In the genomic region with DNA sequence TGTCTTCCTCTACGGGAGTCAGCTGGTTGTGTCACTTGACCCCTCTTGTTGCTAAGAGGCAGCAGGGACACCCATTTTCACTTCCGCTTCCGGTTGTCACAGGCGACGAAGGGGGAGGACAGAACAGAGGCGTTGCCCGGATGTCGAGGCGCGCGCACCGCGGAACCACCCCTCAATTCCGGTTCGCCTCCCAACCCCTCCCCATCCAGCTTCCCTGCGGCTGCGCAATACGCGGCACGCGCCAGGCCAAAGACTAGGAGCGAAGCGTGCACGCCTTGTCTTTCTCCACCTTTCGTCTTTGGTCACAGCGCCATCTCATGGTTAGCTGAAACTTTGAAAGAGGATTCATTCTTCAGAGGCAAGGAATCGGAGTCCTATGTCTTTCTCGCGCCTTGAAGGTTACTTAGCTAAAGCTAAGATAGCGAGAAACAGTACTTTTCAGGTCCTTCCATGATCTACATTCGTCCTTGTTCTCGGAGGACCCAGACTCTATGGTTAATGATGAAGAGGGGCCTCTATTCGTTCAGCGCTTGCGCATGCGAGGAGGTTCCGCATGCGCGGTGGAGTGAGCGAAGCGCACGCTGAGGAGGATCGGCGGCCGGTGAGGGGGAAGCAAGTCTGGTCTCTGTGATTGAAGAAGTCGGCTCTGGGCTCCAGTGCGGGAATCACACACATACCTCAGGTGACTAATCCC, we compare ENCODE assay signal across 1 cellular context.
TF ChIP-seq lines count a peak whose summit lies in the region.

Gene ATP6V1D, minus strand, starts transcription at position 30 of the 694 bp plus-strand sequence. CDS start 106 bp downstream, outside the sequence.
Gene EIF2S1, plus strand, starts transcription at position 554 of the 694 bp plus-strand sequence. CDS start 4,440 bp downstream, outside the sequence.

TF ChIP-seq in K562, 482 proteins besides CTCF, POLR2A, EP300 and RAD21 (continued from another document and continues in another):
- TF ChIP-seq ZNF512 (tag; IDR thresholded peaks at IDR 0.05): no peak
- no peak for TF ChIP-seq POLR2AphosphoS2 (IDR thresholded peaks at IDR 0.05; ENCODE audit: low read length)
- no peak for TF ChIP-seq CCAR2 (IDR thresholded peaks at IDR 0.05; ENCODE audit: low read depth, low read length)
- TF ChIP-seq NFYB (IDR thresholded peaks at IDR 0.05; ENCODE audit: extremely low read depth, insufficient read length): no peak
- no peak for TF ChIP-seq HDAC6 (IDR thresholded peaks at IDR 0.05; ENCODE audit: low read depth, low read length)
- peak; percentile 68 for TF ChIP-seq CXXC5 (CRISPR knock-in tag; IDR thresholded peaks at IDR 0.05)
- peak; percentile 82 for TF ChIP-seq RBFOX2 (IDR thresholded peaks at IDR 0.05; ENCODE audit: low read depth, low read length)
- TF ChIP-seq SAP30 (IDR thresholded peaks at IDR 0.05; ENCODE audit: borderline replicate concordance, insufficient read depth, low read depth, low read length, poor library complexity, severe bottlenecking): peak; percentile 91
- TF ChIP-seq ZFP36 (IDR thresholded peaks at IDR 0.05; ENCODE audit: low read depth, low read length, partially characterized antibody): no peak
- TF ChIP-seq HOMEZ (CRISPR knock-in tag; IDR thresholded peaks at IDR 0.05): no peak
- TF ChIP-seq MCM7 (IDR thresholded peaks at IDR 0.05): no peak
- TF ChIP-seq XRCC4 (IDR thresholded peaks at IDR 0.05; ENCODE audit: extremely low read depth, insufficient read depth, insufficient read length): no peak
- TF ChIP-seq HSF4 (CRISPR knock-in tag; IDR thresholded peaks at IDR 0.05; ENCODE audit: borderline replicate concordance): no peak
- no peak for TF ChIP-seq DNMT1 (IDR thresholded peaks at IDR 0.05)
- no peak for TF ChIP-seq RCOR1 (IDR thresholded peaks at IDR 0.05; ENCODE audit: borderline replicate concordance in 1 of 2, low read depth in 2 of 2, low read length in 2 of 2)
- TF ChIP-seq RBM25 (IDR thresholded peaks at IDR 0.05; ENCODE audit: low read depth, low read length, severe bottlenecking): no peak
- no peak for TF ChIP-seq ZC3H11A (IDR thresholded peaks at IDR 0.05; ENCODE audit: low read depth, low read length)
- peak; percentile 93 for TF ChIP-seq MYC (IDR thresholded peaks at IDR 0.05; ENCODE audit: low read depth, low read length)
- TF ChIP-seq MYC (CRISPR knock-in tag; IDR thresholded peaks at IDR 0.05; ENCODE audit: borderline replicate concordance, low read depth): 0 out of 2 replicates have a peak, but pooled peaks have one; percentile 73
- no peak for TF ChIP-seq FOXJ3 (CRISPR knock-in tag; IDR thresholded peaks at IDR 0.05)
- TF ChIP-seq ILK (tag; IDR thresholded peaks at IDR 0.05; ENCODE audit: borderline replicate concordance, low read depth): no peak
- no peak for TF ChIP-seq ZBTB49 (CRISPR knock-in tag; IDR thresholded peaks at IDR 0.05; ENCODE audit: borderline replicate concordance)
- no peak for TF ChIP-seq MYBL2 (IDR thresholded peaks at IDR 0.05; ENCODE audit: low read depth)
- TF ChIP-seq MYBL2 (CRISPR knock-in tag; IDR thresholded peaks at IDR 0.05; ENCODE audit: borderline replicate concordance): no peak
- peak; percentile 69 for TF ChIP-seq SP1 (CRISPR knock-in tag; IDR thresholded peaks at IDR 0.05)
- TF ChIP-seq, protein P1, sequence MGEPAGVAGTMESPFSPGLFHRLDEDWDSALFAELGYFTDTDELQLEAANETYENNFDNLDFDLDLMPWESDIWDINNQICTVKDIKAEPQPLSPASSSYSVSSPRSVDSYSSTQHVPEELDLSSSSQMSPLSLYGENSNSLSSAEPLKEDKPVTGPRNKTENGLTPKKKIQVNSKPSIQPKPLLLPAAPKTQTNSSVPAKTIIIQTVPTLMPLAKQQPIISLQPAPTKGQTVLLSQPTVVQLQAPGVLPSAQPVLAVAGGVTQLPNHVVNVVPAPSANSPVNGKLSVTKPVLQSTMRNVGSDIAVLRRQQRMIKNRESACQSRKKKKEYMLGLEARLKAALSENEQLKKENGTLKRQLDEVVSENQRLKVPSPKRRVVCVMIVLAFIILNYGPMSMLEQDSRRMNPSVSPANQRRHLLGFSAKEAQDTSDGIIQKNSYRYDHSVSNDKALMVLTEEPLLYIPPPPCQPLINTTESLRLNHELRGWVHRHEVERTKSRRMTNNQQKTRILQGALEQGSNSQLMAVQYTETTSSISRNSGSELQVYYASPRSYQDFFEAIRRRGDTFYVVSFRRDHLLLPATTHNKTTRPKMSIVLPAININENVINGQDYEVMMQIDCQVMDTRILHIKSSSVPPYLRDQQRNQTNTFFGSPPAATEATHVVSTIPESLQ (CRISPR knock-in tag; IDR thresholded peaks at IDR 0.05): no peak
- TF ChIP-seq, protein P2, sequence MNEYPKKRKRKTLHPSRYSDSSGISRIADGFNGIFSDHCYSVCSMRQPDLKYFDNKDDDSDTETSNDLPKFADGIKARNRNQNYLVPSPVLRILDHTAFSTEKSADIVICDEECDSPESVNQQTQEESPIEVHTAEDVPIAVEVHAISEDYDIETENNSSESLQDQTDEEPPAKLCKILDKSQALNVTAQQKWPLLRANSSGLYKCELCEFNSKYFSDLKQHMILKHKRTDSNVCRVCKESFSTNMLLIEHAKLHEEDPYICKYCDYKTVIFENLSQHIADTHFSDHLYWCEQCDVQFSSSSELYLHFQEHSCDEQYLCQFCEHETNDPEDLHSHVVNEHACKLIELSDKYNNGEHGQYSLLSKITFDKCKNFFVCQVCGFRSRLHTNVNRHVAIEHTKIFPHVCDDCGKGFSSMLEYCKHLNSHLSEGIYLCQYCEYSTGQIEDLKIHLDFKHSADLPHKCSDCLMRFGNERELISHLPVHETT (CRISPR knock-in tag; conservative IDR thresholded peaks at IDR 0.05 in 1 of 2, IDR thresholded peaks at IDR 0.05 in 1 of 2): peak in 1 of 2 experiments; percentile 69; a peak in 1 of 4 replicates
- 0 out of 2 replicates have a peak, but pooled peaks have one; percentile 15 for TF ChIP-seq SMAD4 (CRISPR knock-in tag; conservative IDR thresholded peaks at IDR 0.05)
- TF ChIP-seq, protein P3, sequence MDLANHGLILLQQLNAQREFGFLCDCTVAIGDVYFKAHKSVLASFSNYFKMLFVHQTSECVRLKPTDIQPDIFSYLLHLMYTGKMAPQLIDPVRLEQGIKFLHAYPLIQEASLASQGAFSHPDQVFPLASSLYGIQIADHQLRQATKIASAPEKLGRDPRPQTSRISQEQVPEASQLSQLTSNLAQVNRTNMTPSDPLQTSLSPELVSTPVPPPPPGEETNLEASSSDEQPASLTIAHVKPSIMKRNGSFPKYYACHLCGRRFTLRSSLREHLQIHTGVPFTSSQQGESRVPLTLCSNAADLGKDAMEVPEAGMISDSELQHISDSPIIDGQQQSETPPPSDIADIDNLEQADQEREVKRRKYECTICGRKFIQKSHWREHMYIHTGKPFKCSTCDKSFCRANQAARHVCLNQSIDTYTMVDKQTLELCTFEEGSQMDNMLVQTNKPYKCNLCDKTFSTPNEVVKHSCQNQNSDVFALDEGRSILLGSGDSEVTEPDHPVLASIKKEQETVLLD (IDR thresholded peaks at IDR 0.05): peak; percentile 90
- no peak for TF ChIP-seq CHD4 (IDR thresholded peaks at IDR 0.05; ENCODE audit: insufficient read depth, insufficient replicate concordance, low read depth, low read length, poor library complexity, severe bottlenecking)
- TF ChIP-seq ZNF507 (tag; conservative IDR thresholded peaks at IDR 0.05): no peak
- peak; percentile 67 for TF ChIP-seq ZZZ3 (IDR thresholded peaks at IDR 0.05)
- peak; percentile 89 to 93 for TF ChIP-seq FOXK2 (conservative IDR thresholded peaks at IDR 0.05 in 1 of 2, IDR thresholded peaks at IDR 0.05 in 1 of 2; ENCODE audit: low read depth in 2 of 2)
- TF ChIP-seq KAT7 (CRISPR knock-in tag; IDR thresholded peaks at IDR 0.05; ENCODE audit: borderline replicate concordance): peak; percentile 24; the same call in 1 of the 2 replicates
- peak; percentile 43; the same call in 1 of the 2 replicates for TF ChIP-seq POLR2H (tag; IDR thresholded peaks at IDR 0.05; ENCODE audit: low read depth)
- no peak for TF ChIP-seq ZNF253 (CRISPR knock-in tag; conservative IDR thresholded peaks at IDR 0.05)
- no peak for TF ChIP-seq ELK3 (CRISPR knock-in tag; IDR thresholded peaks at IDR 0.05)
- TF ChIP-seq ETV5 (CRISPR knock-in tag; IDR thresholded peaks at IDR 0.05; ENCODE audit: low read depth): no peak; the same call in 1 of the 2 replicates
- 0 out of 2 replicates have a peak, but pooled peaks have one; percentile 65 for TF ChIP-seq HMGXB4 (CRISPR knock-in tag; IDR thresholded peaks at IDR 0.05)
- no peak for TF ChIP-seq PPARD (CRISPR knock-in tag; IDR thresholded peaks at IDR 0.05)
- TF ChIP-seq ZBED1 (IDR thresholded peaks at IDR 0.05): no peak
- TF ChIP-seq E2F3 (CRISPR knock-in tag; IDR thresholded peaks at IDR 0.05): no peak
- peak; percentile 89 for TF ChIP-seq SUPT5H (IDR thresholded peaks at IDR 0.05)
- TF ChIP-seq DACH1 (IDR thresholded peaks at IDR 0.05; ENCODE audit: partially characterized antibody): peak; percentile 96
- TF ChIP-seq ZNF586 (CRISPR knock-in tag; conservative IDR thresholded peaks at IDR 0.05): no peak
- TF ChIP-seq NCOA4 (IDR thresholded peaks at IDR 0.05; ENCODE audit: partially characterized antibody): no peak
- no peak for TF ChIP-seq CHD2 (IDR thresholded peaks at IDR 0.05; ENCODE audit: low read depth, low read length)
- TF ChIP-seq ZNF282 (CRISPR knock-in tag; IDR thresholded peaks at IDR 0.05): no peak
- TF ChIP-seq ZNF124 (CRISPR knock-in tag; IDR thresholded peaks at IDR 0.05): no peak
- no peak for TF ChIP-seq MCM5 (IDR thresholded peaks at IDR 0.05; ENCODE audit: low read depth)
- TF ChIP-seq MAX (CRISPR knock-in tag; IDR thresholded peaks at IDR 0.05): peak; percentile 91
- no peak for TF ChIP-seq ZNF408 (CRISPR knock-in tag; IDR thresholded peaks at IDR 0.05; ENCODE audit: low read depth)
